Comparison of ENCODE assay signal across 8 cellular contexts in genomic region chr5:95644351-95645042, GRCh38. TPM values are rescaled to one million over a fixed set of nuclear protein-coding genes. Genes with fewer than 3 reads are reported as not detected.
DNase-seq lines count a peak whose midpoint lies in the region; ATAC-seq, FAIRE-seq and TF ChIP-seq lines count a peak whose summit lies in the region.

No MANE protein-coding gene starts in this region.

- no peak overlapping the region for H3K4me3 Mint-ChIP-seq in activated T-cell treated with anti-CD3 and anti-CD28 coated beads, Interleukin-2, amount 50 U/mL, for 4 hours

- no peaks in the 10 kb centered on the region for H3K27me3 Mint-ChIP-seq in activated T-cell treated with anti-CD3 and anti-CD28 coated beads, Interleukin-2, amount 50 U/mL, for 4 hours (ENCODE audit: low read depth)

- H3K27me3 ChIP-seq in foreskin keratinocyte (no peaks in the 10 kb centered on the region), rectal smooth muscle tissue (ENCODE audit: control insufficient read depth, insufficient read depth, low read length) (no peaks in the 10 kb centered on the region)

- H3K4me1 Mint-ChIP-seq in activated T-cell treated with anti-CD3 and anti-CD28 coated beads, Interleukin-2, amount 50 U/mL, for 4 hours (ENCODE audit: low read depth) = peaks cover 36% of the 10 kb centered on the region

- FAIRE-seq in GM19239 (lab: Jason Lieb, UNC) = peak; percentile 97

- H3K36me3 Mint-ChIP-seq in activated T-cell treated with anti-CD3 and anti-CD28 coated beads, Interleukin-2, amount 50 U/mL, for 4 hours (ENCODE audit: insufficient read depth) = no peaks in the 10 kb centered on the region

- H3K36me3 ChIP-seq in rectal smooth muscle tissue (ENCODE audit: control insufficient read depth, insufficient read depth, low read length) = no peaks in the 10 kb centered on the region

- ATAC-seq in HG03354 (IDR thresholded peaks at IDR 0.05; ENCODE audit: poor library complexity, severe bottlenecking, unreplicated experiment) (peak; percentile 37), foreskin keratinocyte (peak; percentile 21)
- ATAC-seq in activated T-cell treated with anti-CD3 and anti-CD28 coated beads, Interleukin-2, amount 50 U/mL, for 4 hours = no peak

- no peaks in the 10 kb centered on the region for H3K9me3 Mint-ChIP-seq in activated T-cell treated with anti-CD3 and anti-CD28 coated beads, Interleukin-2, amount 50 U/mL, for 4 hours

- DNase-seq in DMS 273 (lab: John Stamatoyannopoulos, UW; ENCODE audit: unreplicated experiment) (peak; percentile 83), GM19239 (ENCODE audit: insufficient read length, low spot score) (no peak), NOMO-1 treated with DMSO at 0.1 percent for 48 hours (lab: John Stamatoyannopoulos, UW; ENCODE audit: unreplicated experiment) (peak; percentile 48), foreskin keratinocyte (peak in 1 of 2 donors; percentile 50), cerebellar nuclear complex (lab: John Stamatoyannopoulos, UW) (no peak)
- peak; percentile 24 for DNase-seq in activated T-cell treated with anti-CD3 and anti-CD28 coated beads, Interleukin-2, amount 50 U/mL, for 4 hours

- no peak overlapping the region for H3K4me3 ChIP-seq in rectal smooth muscle tissue (ENCODE audit: low read length)

- no peaks in the 10 kb centered on the region for H3K4me1 ChIP-seq in foreskin keratinocyte
- H3K4me1 ChIP-seq in rectal smooth muscle tissue (ENCODE audit: control insufficient read depth, insufficient read depth, low read length) = peaks cover 5% of the 10 kb centered on the region

- H3K27ac ChIP-seq in foreskin keratinocyte (no peak overlapping the region), rectal smooth muscle tissue (ENCODE audit: low read depth, low read length) (peak overlapping the region; percentile 44)

- TF ChIP-seq CTCF in foreskin keratinocyte (conservative IDR thresholded peaks at IDR 0.05) = peak; percentile 81

- no peak overlapping the region for H3K9ac ChIP-seq in rectal smooth muscle tissue (ENCODE audit: low read length)

RNA-seq across cellular contexts. Expression of gene RFESD, which starts 2.1 kb away (rescaled TPM):
- 1 to 10 TPM; 3.2 to 5.4 (median 5.1) TPM for total RNA-seq in activated T-cell treated with anti-CD3 and anti-CD28 coated beads, Interleukin-2, amount 50 U/mL, for 4 hours
- 2.4 and 2.6 TPM in 2 replicates for total RNA-seq in foreskin keratinocyte
- 3.1 TPM in 2 replicates for polyA plus RNA-seq in foreskin keratinocyte

RNA-seq across cellular contexts. Expression of gene GPR150, which starts 24.6 kb away (rescaled TPM):
- under 1 TPM; 0.53 to 0.57 (median 0.55) TPM for total RNA-seq in activated T-cell treated with anti-CD3 and anti-CD28 coated beads, Interleukin-2, amount 50 U/mL, for 4 hours
- 0.07 TPM in 1 of 2 replicates, not detected in the other for total RNA-seq in foreskin keratinocyte
- polyA plus RNA-seq in foreskin keratinocyte = 0.14 and 0.17 TPM in 2 replicates

RNA-seq across cellular contexts. Expression of gene SPATA9, which starts 38.3 kb away (rescaled TPM):
- total RNA-seq in activated T-cell treated with anti-CD3 and anti-CD28 coated beads, Interleukin-2, amount 50 U/mL, for 4 hours = not detected
- not detected in 2 replicates for total RNA-seq in foreskin keratinocyte
- not detected in 2 replicates for polyA plus RNA-seq in foreskin keratinocyte

Comparison
In these comparisons a context has a peak if more than half of its experiments do, and no peak if none do; other contexts are left out.
1. DNase-seq: peak in DMS 273 (single experiment), NOMO-1 treated with DMSO at 0.1 percent for 48 hours (single experiment) and activated T-cell treated with anti-CD3 and anti-CD28 coated beads, Interleukin-2, amount 50 U/mL, for 4 hours (single experiment); none in GM19239 (single experiment) and cerebellar nuclear complex (0 of 2).
2. ATAC-seq: peak in HG03354 (single experiment) and foreskin keratinocyte (single experiment); none in activated T-cell treated with anti-CD3 and anti-CD28 coated beads, Interleukin-2, amount 50 U/mL, for 4 hours (0 of 2).